20 cellular contexts compared by ENCODE assay signal in genomic region chr9:94843089-94843488, GRCh38.
"Had no signal": no experiment of that assay in that cellular context is flagged by ENCODE, and none has a peak within 500 bp of the region (broad histone marks: within the 10 kb centered on the region; RNA-seq: fewer than 3 reads in every experiment).

No MANE protein-coding gene starts in this region.

- H3K27me3 ChIP-seq: heart right ventricle, sigmoid colon had no signal

- H3K4me1 ChIP-seq: prostate gland, sigmoid colon had no signal

- H3K27me3 Mint-ChIP-seq: activated naive CD4-positive, alpha-beta T cell treated with anti-CD3 and anti-CD28 coated beads, Interleukin-2, amount 10 ng/mL, durations not matched to agents 7 days and 5 days; brain; naive thymus-derived CD4-positive, alpha-beta T cell; type B pancreatic cell had no signal

- H3K9me3 ChIP-seq: lower lobe of right lung, prostate gland, sigmoid colon had no signal

- DNase-seq: activated CD4-positive, alpha-beta T cell treated with anti-CD3 and anti-CD28 coated beads for 48 hours; activated CD8-positive, alpha-beta memory T cell treated with anti-CD3 and anti-CD28 coated beads for 24 hours; activated naive CD4-positive, alpha-beta T cell treated with anti-CD3 and anti-CD28 coated beads, Interleukin-2, amount 10 ng/mL, durations not matched to agents 7 days and 5 days; cerebellar nuclear complex; dermis blood vessel endothelial cell; foreskin melanocyte; heart right ventricle; lower lobe of right lung; naive thymus-derived CD4-positive, alpha-beta T cell; nucleus accumbens; sigmoid colon; stimulated activated CD4-positive, alpha-beta T cell treated with anti-CD3 and anti-CD28 coated beads, Interleukin-12 subunit alpha, Interleukin-12 subunit beta, amount 100 ng/mL, for 4 hours; stimulated activated naive CD4-positive, alpha-beta T cell; substantia nigra had no signal

- ATAC-seq: heart right ventricle; lower lobe of right lung; naive thymus-derived CD4-positive, alpha-beta T cell had no signal

- H3K36me3 ChIP-seq: heart right ventricle, lower lobe of right lung, prostate gland, sigmoid colon had no signal

- H3K27ac ChIP-seq: heart right ventricle, lower lobe of right lung, prostate gland, sigmoid colon had no signal

- H3K4me3 ChIP-seq: heart right ventricle, lower lobe of right lung, prostate gland, sigmoid colon had no signal

- FAIRE-seq: endometrium had no signal

- H3K4me3 Mint-ChIP-seq: activated naive CD4-positive, alpha-beta T cell treated with anti-CD3 and anti-CD28 coated beads, Interleukin-2, amount 10 ng/mL, durations not matched to agents 7 days and 5 days; brain; T-helper 1 cell treated with Interleukin-12 subunit alpha and Interleukin-12 subunit beta and Interleukin-4 antibody, amounts not matched to agents 30 μg/mL and 1 μg/mL, for 36 hours; type B pancreatic cell had no signal

- H3K27ac Mint-ChIP-seq: activated naive CD4-positive, alpha-beta T cell treated with anti-CD3 and anti-CD28 coated beads, Interleukin-2, amount 10 ng/mL, durations not matched to agents 7 days and 5 days; activated T-helper 2 cell treated with anti-CD3 and anti-CD28 coated beads, Interferon-gamma antibody, Interleukin-2, Interleukin-4, amounts not matched to agents 10 μg/mL and 5 μg/mL and 100 μg/mL, durations not matched to agents 14 hours and 24 hours and 36 hours; brain; T-helper 1 cell treated with Interleukin-12 subunit alpha and Interleukin-12 subunit beta and Interleukin-4 antibody, amounts not matched to agents 30 μg/mL and 1 μg/mL, for 36 hours; type B pancreatic cell had no signal
